Comparison of ENCODE assay signal across 1 cellular context in the genomic region with DNA sequence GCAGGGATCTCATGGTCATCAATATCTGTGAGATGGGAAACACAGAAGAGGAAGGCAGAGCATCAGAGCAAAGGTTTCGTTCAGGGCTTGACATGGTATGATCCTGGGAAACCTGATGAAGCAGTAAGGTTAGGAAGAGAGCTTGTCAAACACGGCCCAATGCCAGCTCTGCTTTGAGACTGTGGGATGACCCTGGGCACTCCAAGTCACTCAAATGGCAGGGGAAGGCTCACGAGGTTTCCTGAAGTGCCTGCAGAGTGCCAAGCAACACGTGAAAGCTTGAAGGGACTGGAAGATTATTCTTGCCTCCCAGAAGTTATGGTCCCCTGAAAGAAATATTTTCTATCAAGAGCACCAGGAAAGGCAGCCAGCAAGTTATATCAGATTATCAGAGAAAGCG.
TF ChIP-seq lines count a peak whose summit lies in the region.

No MANE protein-coding gene starts in this region.

TF ChIP-seq in HCT116, 20 proteins besides CTCF, POLR2A, EP300 and RAD21 (continued from another document):
- TF ChIP-seq YY1 (IDR thresholded peaks at IDR 0.05; ENCODE audit: extremely low read depth, insufficient replicate concordance, low read depth, low read length) (no peak), SP1 (IDR thresholded peaks at IDR 0.05; ENCODE audit: low read depth) (no peak), CBX3 (IDR thresholded peaks at IDR 0.05; ENCODE audit: low read depth) (no peak), SRF (IDR thresholded peaks at IDR 0.05; ENCODE audit: low read depth) (no peak), ZNF274 (IDR thresholded peaks at IDR 0.05; ENCODE audit: low read depth, low read length) (no peak), MAX (IDR thresholded peaks at IDR 0.05) (no peak), REST (IDR thresholded peaks at IDR 0.05; ENCODE audit: low read depth) (no peak), ATF3 (IDR thresholded peaks at IDR 0.05) (no peak), TCF7L2 (IDR thresholded peaks at IDR 0.05; ENCODE audit: borderline replicate concordance, extremely low read depth, insufficient read depth, insufficient read length) (no peak), EZH2 (IDR thresholded peaks at IDR 0.05) (no peak), EZH2phosphoT487 (IDR thresholded peaks at IDR 0.05; ENCODE audit: borderline replicate concordance) (no peak)
